Comparison of ENCODE assay signal across 36 cellular contexts in genomic region chr2:205877501-205877900, GRCh38.
"Had no signal": no experiment of that assay in that cellular context is flagged by ENCODE, and none has a peak within 500 bp of the region (broad histone marks: within the 10 kb centered on the region; RNA-seq: fewer than 3 reads in every experiment).

No MANE protein-coding gene starts in this region.

- DNase-seq: Karpas-422, Kasumi-1, KBM-7, KG1, MG63, MM.1S, MV-4-11, NCI-H1048, NCI-H1092, NCI-H1092 treated with DMSO at 0.1 percent for 48 hours, NCI-H1105, NCI-H1105 treated with DMSO at 0.1 percent for 48 hours, NCI-H1417, NCI-H1417 treated with DMSO at 0.1 percent for 48 hours, NCI-H1436, NCI-H1436 treated with DMSO at 0.1 percent for 48 hours, NCI-H146, NCI-H1694, NCI-H1694 treated with DMSO at 0.1 percent for 48 hours, NCI-H187, NCI-H187 treated with DMSO at 0.1 percent for 48 hours, NCI-H1930, NCI-H2029, NCI-H2029 treated with DMSO at 0.1 percent for 48 hours, NCI-H2081, NCI-H2081 treated with DMSO at 0.1 percent for 48 hours, NCI-H2107, NCI-H2171, NCI-H2171 treated with DMSO at 0.1 percent for 48 hours, NCI-H2227 treated with DMSO at 0.1 percent for 48 hours, NCI-H226, NCI-H345, NCI-H446, NCI-H446 treated with DMSO at 0.1 percent for 48 hours, NCI-H510A, NCI-H510A treated with DMSO at 0.1 percent for 48 hours had no signal
